7 cellular contexts compared by ENCODE assay signal in genomic region chr9:112332272-112332671, GRCh38. TPM values are rescaled to one million over a fixed set of nuclear protein-coding genes. Genes with fewer than 3 reads are reported as not detected.
DNase-seq lines count a peak whose midpoint lies in the region; ATAC-seq and TF ChIP-seq lines count a peak whose summit lies in the region.

No MANE protein-coding gene starts in this region.

- ATAC-seq in HG03045 (IDR thresholded peaks at IDR 0.05; ENCODE audit: unreplicated experiment): no peak

- 0 out of 2 replicates have a peak overlapping the region, but pooled peaks have one; percentile 20 for H3K27ac ChIP-seq in SK-N-MC

- peaks cover 4% of the 10 kb centered on the region; the same call in 1 of the 2 replicates for H3K36me3 ChIP-seq in HAP-1 (replicated peaks)
- no peaks in the 10 kb centered on the region for H3K36me3 ChIP-seq in SK-N-MC (ENCODE audit: insufficient read depth, low read length)
- no peaks in the 10 kb centered on the region for H3K36me3 ChIP-seq in skeletal muscle satellite cell (ENCODE audit: insufficient read depth, low read length)

- H3K9ac ChIP-seq in SK-N-MC (ENCODE audit: insufficient read length) (peak overlapping the region; percentile 73), skeletal muscle satellite cell (ENCODE audit: low read depth, low read length) (peak overlapping the region; percentile 97)

- in situ Hi-C loops in HAP-1 (cut with MboI; ENCODE audit: low sequenced_read_pairs): no loop called here
- in situ Hi-C loops in GM13976 (cut with MboI; ENCODE audit: low sequenced_read_pairs, unreplicated experiment): no loop called here

- peaks cover 24% of the 10 kb centered on the region for H3K4me1 ChIP-seq in HAP-1
- peaks cover 30% of the 10 kb centered on the region for H3K4me1 ChIP-seq in skeletal muscle satellite cell (ENCODE audit: control insufficient read depth, insufficient read depth, low read length)

- peak overlapping the region; percentile 86 for H3K4me3 ChIP-seq in HAP-1
- peak overlapping the region; percentile 88 for H3K4me3 ChIP-seq in SK-N-MC
- H3K4me3 ChIP-seq in fibroblast of villous mesenchyme (ENCODE audit: low read depth, low read length): peak overlapping the region; percentile 78
- H3K4me3 ChIP-seq in skeletal muscle satellite cell (ENCODE audit: low read length): peak overlapping the region; percentile 86

- H3K4me2 ChIP-seq in skeletal muscle satellite cell (ENCODE audit: low read length): peak overlapping the region; percentile 85

- TF ChIP-seq CTCF in fibroblast of villous mesenchyme (IDR thresholded peaks at IDR 0.05; ENCODE audit: insufficient read depth, low read depth, low read length): no peak
- TF ChIP-seq CTCF in GM13976 (IDR thresholded peaks at IDR 0.05; ENCODE audit: borderline replicate concordance, control extremely low read depth, extremely low read depth, insufficient read depth, missing control alignments): no peak

- H3K27me3 ChIP-seq in HAP-1 (ENCODE audit: low read depth) (no peaks in the 10 kb centered on the region), skeletal muscle satellite cell (ENCODE audit: control insufficient read depth, insufficient read depth, low read length) (no peaks in the 10 kb centered on the region)

- no peaks in the 10 kb centered on the region for H3K9me3 ChIP-seq in HAP-1
- no peaks in the 10 kb centered on the region for H3K9me3 ChIP-seq in SK-N-MC (ENCODE audit: low read depth, low read length)
- H3K9me3 ChIP-seq in skeletal muscle satellite cell (replicated peaks; ENCODE audit: low read length): no peaks in the 10 kb centered on the region

- no peak for DNase-seq in HAP-1 (ENCODE audit: low spot score in 2 of 2)
- DNase-seq in SK-N-MC (ENCODE audit: low read depth, low spot score): no peak
- no peak for DNase-seq in fibroblast of villous mesenchyme (ENCODE audit: low read depth)
- no peak for DNase-seq in ureter (ENCODE audit: low spot score)
- no peak for DNase-seq in GM13976 (ENCODE audit: low spot score)

RNA-seq across cellular contexts. Expression of gene PTBP3, which starts 1.1 kb away (rescaled TPM):
- 30.3 and 57.0 TPM in 2 replicates for total RNA-seq in fibroblast of villous mesenchyme
- 19.0 and 25.1 TPM in 2 replicates for total RNA-seq in skeletal muscle satellite cell (2012; rRNA removed)
- 136 TPM for total RNA-seq in ureter

RNA-seq across cellular contexts. Expression of gene HSDL2, which starts 47.6 kb away (rescaled TPM):
- total RNA-seq in fibroblast of villous mesenchyme (29.3 and 55.3 TPM in 2 replicates), ureter (61.4 TPM)
- 36.7 and 47.4 TPM in 2 replicates for total RNA-seq in skeletal muscle satellite cell (2012; rRNA removed)
